8 cellular contexts compared by ENCODE assay signal in genomic region chr17:17151055-17151454, GRCh38. TPM values are rescaled to one million over a fixed set of nuclear protein-coding genes. Genes with fewer than 3 reads are reported as not detected.
A peak's percentile ranks its signal among the peaks of the same experiment; 100 is the strongest.
DNase-seq lines count a peak whose midpoint lies in the region; ATAC-seq, FAIRE-seq and TF ChIP-seq lines count a peak whose summit lies in the region.

No MANE protein-coding gene starts in this region.

- peak overlapping the region; percentile 84 for H3K27ac ChIP-seq in astrocyte (ENCODE audit: low read depth, low read length)

- no peaks in the 10 kb centered on the region for H3K9me3 ChIP-seq in astrocyte (ENCODE audit: insufficient read depth, low read depth, low read length)

- H3K27ac Mint-ChIP-seq in astrocyte (ENCODE audit: unreplicated experiment) (no peak overlapping the region), memory B cell (peak overlapping the region; percentile 60)
- H3K27ac Mint-ChIP-seq in naive thymus-derived CD8-positive, alpha-beta T cell, result peak overlapping the region in 2 of 10 donors; percentile 8 to 53

- H4K20me1 ChIP-seq in astrocyte (ENCODE audit: insufficient read depth, low read length), result peaks cover 40% of the 10 kb centered on the region

- H3K79me2 ChIP-seq in astrocyte (ENCODE audit: insufficient read depth, low read length), result peaks cover 15% of the 10 kb centered on the region

- peak overlapping the region; percentile 68 for H3K4me2 ChIP-seq in astrocyte (ENCODE audit: low read length)

- H3K4me1 Mint-ChIP-seq in astrocyte (ENCODE audit: low read depth, unreplicated experiment), result peaks cover 18% of the 10 kb centered on the region
- H3K4me1 Mint-ChIP-seq in memory B cell, result peaks cover 7% of the 10 kb centered on the region
- H3K4me1 Mint-ChIP-seq in naive thymus-derived CD8-positive, alpha-beta T cell, result peaks cover 14 to 44% (median 40%) of the 10 kb centered on the region in 4 donors

- H3K36me3 Mint-ChIP-seq in astrocyte (ENCODE audit: low read depth, unreplicated experiment) (peaks cover 37% of the 10 kb centered on the region), memory B cell (peaks cover 39% of the 10 kb centered on the region)
- H3K36me3 Mint-ChIP-seq in naive thymus-derived CD8-positive, alpha-beta T cell, result peaks cover 6 to 79% (median 16%) of the 10 kb centered on the region in 3 donors

- POLR2A ChIA-PET in naive thymus-derived CD8-positive, alpha-beta T cell (lab: Charles Lee), result no interaction called here

- no peak overlapping the region for H3K4me3 ChIP-seq in astrocyte (ENCODE audit: insufficient read depth, low read depth, low read length)

- peak; percentile 9 for FAIRE-seq in astrocyte (lab: Jason Lieb, UNC)

- no peaks in the 10 kb centered on the region for H3K27me3 Mint-ChIP-seq in astrocyte (ENCODE audit: low read depth, unreplicated experiment)
- no peaks in the 10 kb centered on the region for H3K27me3 Mint-ChIP-seq in memory B cell
- H3K27me3 Mint-ChIP-seq in naive thymus-derived CD8-positive, alpha-beta T cell, result no peaks in the 10 kb centered on the region

- H3K9me3 Mint-ChIP-seq in astrocyte (ENCODE audit: unreplicated experiment), result no peaks in the 10 kb centered on the region
- H3K9me3 Mint-ChIP-seq in memory B cell, result no peaks in the 10 kb centered on the region
- no peaks in the 10 kb centered on the region for H3K9me3 Mint-ChIP-seq in naive thymus-derived CD8-positive, alpha-beta T cell

- no peak overlapping the region for H2AFZ ChIP-seq in astrocyte (ENCODE audit: low read depth, low read length)

- peaks cover 44% of the 10 kb centered on the region for H3K36me3 ChIP-seq in astrocyte (ENCODE audit: insufficient read depth, low read length)

- no peaks in the 10 kb centered on the region for H3K27me3 ChIP-seq in astrocyte (ENCODE audit: insufficient read depth, low read length)

- no peak for ATAC-seq in memory B cell (ENCODE audit: low read depth)
- ATAC-seq in naive thymus-derived CD8-positive, alpha-beta T cell, result no peak
- ATAC-seq in GM21381 (IDR thresholded peaks at IDR 0.05; ENCODE audit: unreplicated experiment), result no peak

- peaks cover 39% of the 10 kb centered on the region for H3K4me1 ChIP-seq in astrocyte (ENCODE audit: insufficient read depth, low read length)

- H3K9ac ChIP-seq in astrocyte (ENCODE audit: low read length), result peak overlapping the region; percentile 72

- H3K4me3 Mint-ChIP-seq in astrocyte (ENCODE audit: unreplicated experiment) (no peak overlapping the region), memory B cell (no peak overlapping the region)
- H3K4me3 Mint-ChIP-seq in naive thymus-derived CD8-positive, alpha-beta T cell, result no peak overlapping the region

- DNase-seq in AG08395 (ENCODE audit: low spot score), result peak; percentile 71
- DNase-seq in HCEC 1CT, result peak; percentile 84
- DNase-seq in astrocyte (ENCODE audit: low read depth), result peak; percentile 85
- DNase-seq in memory B cell (ENCODE audit: low spot score in 2 of 2), result no peak
- DNase-seq in NCI-H1436 (lab: John Stamatoyannopoulos, UW), result no peak
- DNase-seq in naive thymus-derived CD8-positive, alpha-beta T cell, result no peak
- DNase-seq in cortex of kidney (lab: John Stamatoyannopoulos, UW), result no peak

- no peak for TF ChIP-seq CTCF in astrocyte (IDR thresholded peaks at IDR 0.05; ENCODE audit: insufficient read depth, low read depth, low read length)

RNA-seq across cellular contexts. Expression of gene PLD6, which starts 55.1 kb away (rescaled TPM):
- total RNA-seq in astrocyte, result 0.31 and 0.64 TPM in 2 replicates
- 10 to 100 TPM; 12.2 to 13.1 TPM for total RNA-seq in naive thymus-derived CD8-positive, alpha-beta T cell
- polyA plus RNA-seq in naive thymus-derived CD8-positive, alpha-beta T cell, result 1 to 10 TPM; 6.6 to 9.8 (median 8.2) TPM

Comparison
In these comparisons a context has a peak if more than half of its experiments do, and no peak if none do; other contexts are left out.
1. DNase-seq: peak in AG08395 (single experiment), HCEC 1CT (single experiment) and astrocyte (single experiment); none in memory B cell (0 of 2), NCI-H1436 (single experiment), naive thymus-derived CD8-positive, alpha-beta T cell (0 of 10) and cortex of kidney (single experiment).